ENCODE assay signal across 23 cellular contexts in genomic region chr3:133123636-133124035, GRCh38.
DNase-seq lines count a peak whose midpoint lies in the region; ATAC-seq, FAIRE-seq and TF ChIP-seq lines count a peak whose summit lies in the region.
"Had no signal": no experiment of that assay in that cellular context is flagged by ENCODE, and none has a peak within 500 bp of the region (broad histone marks: within the 10 kb centered on the region; RNA-seq: fewer than 3 reads in every experiment).

No MANE protein-coding gene starts in this region.

- H3K4me1 ChIP-seq in MM.1S (ENCODE audit: low read length), result peaks cover 14% of the 10 kb centered on the region; the same call in 1 of the 2 replicates
- H3K4me1 ChIP-seq in GM12878 (ENCODE audit: control insufficient read depth, insufficient read depth, low read length), result no peaks in the 10 kb centered on the region
- H3K4me1 ChIP-seq: Caco-2 had no signal

- DNase-seq in left ventricle myocardium superior (no peak), cardiac septum (ENCODE audit: low spot score) (no peak), MM.1S (peak; percentile 27), GM12878 (ENCODE audit: low read depth, low spot score) (no peak), NOMO-1 treated with DMSO at 0.1 percent for 48 hours (lab: John Stamatoyannopoulos, UW; ENCODE audit: unreplicated experiment) (no peak), AG20443 (ENCODE audit: low spot score) (no peak)
- DNase-seq: AML-193; Caco-2; CD4-positive, CD25-positive, alpha-beta regulatory T cell; CD8-positive, alpha-beta T cell; DMS153; DND-41; H7; HCEC 1CT had no signal

- H3K4me3 ChIP-seq in MM.1S (ENCODE audit: low read length) (peak overlapping the region; percentile 26; the same call in 1 of the 2 replicates), GM12878 (no peak overlapping the region)

- POLR2A ChIA-PET in GM12878 (lab: Charles Lee), result interaction anchor here (0.6 kb wide), 1 partner anchor 248 kb away, joined by 5 read pairs; no protein-coding TSS in a partner anchor

- ATAC-seq in left ventricle myocardium superior (peak; percentile 39), GM12878 (peak; percentile 32; the same call in 1 of the 3 replicates), HG03135 (IDR thresholded peaks at IDR 0.05; ENCODE audit: unreplicated experiment) (no peak)
- ATAC-seq: CD8-positive, alpha-beta T cell had no signal

- H3K9ac ChIP-seq in MM.1S (ENCODE audit: low read length), result no peak overlapping the region
- H3K9ac ChIP-seq in GM12878 (ENCODE audit: control insufficient read depth, insufficient read depth, low read length), result no peak overlapping the region

- WGBS in GM12878 (ENCODE audit: insufficient coverage, insufficient replicate concordance, low lambda C conversion rate, missing lambda C conversion rate), result 100% methylated on average over 1 of the region's 1 CpG

- no peak for TF ChIP-seq POLR2A in GM12878 (IDR thresholded peaks at IDR 0.05; ENCODE audit: low read depth, low read length)

- FAIRE-seq in GM12878 (lab: Jason Lieb, UNC), result no peak
- FAIRE-seq: A204.1, G401.6, GM12891, GM18507, H1 had no signal

- TF ChIP-seq RAD21 in GM12878 (IDR thresholded peaks at IDR 0.05; ENCODE audit: insufficient read depth, low read depth, low read length), result no peak

- intact Hi-C loops in left ventricle myocardium superior (cut with micrococcal nuclease), result no loop called here
- intact Hi-C loops in cardiac septum (cut with DNase I), result no loop called here
- intact Hi-C loops in GM12878 (cut with micrococcal nuclease; ENCODE audit: unreplicated experiment), result no loop called here

- peak overlapping the region; percentile 57 for H3K4me2 ChIP-seq in MM.1S (ENCODE audit: low read depth, low read length)
- H3K4me2 ChIP-seq in GM12878 (ENCODE audit: control insufficient read depth, insufficient read depth), result no peak overlapping the region

- H3K9me3 ChIP-seq in MM.1S (replicated peaks; ENCODE audit: insufficient read depth, low read length) (no peaks in the 10 kb centered on the region), GM12878 (replicated peaks; ENCODE audit: control insufficient read depth, insufficient read depth, low read length) (no peaks in the 10 kb centered on the region)
- H3K9me3 ChIP-seq: BE2C, Caco-2 had no signal

- no peaks in the 10 kb centered on the region for H3K27me3 ChIP-seq in MM.1S (replicated peaks; ENCODE audit: insufficient read depth, low read length)
- no peaks in the 10 kb centered on the region for H3K27me3 ChIP-seq in GM12878 (replicated peaks in 1 of 2; ENCODE audit: control insufficient read depth in 2 of 2, insufficient read depth in 2 of 2, low read length in 1 of 2)
- H3K27me3 ChIP-seq: BE2C had no signal

- BruUV-seq in GM12878 (replicated peaks; lab: Mats Ljungman, UMichigan), result no TSS peak

- peak overlapping the region; percentile 61 for H2AFZ ChIP-seq in MM.1S (ENCODE audit: low read length)
- H2AFZ ChIP-seq in GM12878 (ENCODE audit: control insufficient read depth, low read depth, low read length), result no peak overlapping the region

- H3K36me3 ChIP-seq in MM.1S (replicated peaks; ENCODE audit: insufficient read depth, low read length), result no peaks in the 10 kb centered on the region
- no peaks in the 10 kb centered on the region for H3K36me3 ChIP-seq in GM12878 (ENCODE audit: control insufficient read depth in 2 of 2, insufficient read depth in 2 of 2, low read length in 1 of 2)

- 0 out of 2 replicates have a peak, but pooled peaks cover 3% of the 10 kb centered on the region for H3F3A ChIP-seq in MM.1S (ENCODE audit: insufficient read depth, low read length)

- RAD21 ChIA-PET in GM12878 (lab: Charles Lee; ENCODE audit: unreplicated experiment), result interaction anchor here (0.8 kb wide), 1 partner anchor 82 kb away, joined by 3 read pairs; no protein-coding TSS in a partner anchor

- in situ Hi-C loops in GM12878 (cut with MboI), result no loop called here

- SMC1A ChIA-PET in GM12878 (lab: Charles Lee; ENCODE audit: uncharacterized antibody, unreplicated experiment), result no interaction called here

- H4K20me1 ChIP-seq in MM.1S (ENCODE audit: insufficient read depth, low read length) (no peaks in the 10 kb centered on the region), GM12878 (ENCODE audit: control insufficient read depth, insufficient read depth) (no peaks in the 10 kb centered on the region)

- TF ChIP-seq CTCF in MM.1S (IDR thresholded peaks at IDR 0.05; ENCODE audit: low read length) (no peak), GM12878 (IDR thresholded peaks at IDR 0.05 in 2 of 3, conservative IDR thresholded peaks at IDR 0.05 in 1 of 3; ENCODE audit: control insufficient read depth in 2 of 3, extremely low read depth in 1 of 3, insufficient read depth in 1 of 3, low read depth in 3 of 3, low read length in 3 of 3) (no peak)

- no peak for TF ChIP-seq EP300 in GM12878 (IDR thresholded peaks at IDR 0.05; ENCODE audit: borderline replicate concordance in 1 of 2, control insufficient read depth in 1 of 2, low read depth in 2 of 2, low read length in 2 of 2)

- peak overlapping the region; percentile 28; the same call in 1 of the 2 replicates for H3K27ac ChIP-seq in MM.1S (ENCODE audit: low read length)
- H3K27ac ChIP-seq in GM12878 (ENCODE audit: control insufficient read depth, insufficient read depth), result no peak overlapping the region
- H3K27ac ChIP-seq: 22Rv1, C4-2B had no signal

- H3K9me2 ChIP-seq in MM.1S (replicated peaks; ENCODE audit: insufficient read depth, low read length), result no peaks in the 10 kb centered on the region

- H3K79me2 ChIP-seq in MM.1S (ENCODE audit: low read length) (no peaks in the 10 kb centered on the region), GM12878 (ENCODE audit: control insufficient read depth, insufficient read depth, low read length) (no peaks in the 10 kb centered on the region)

- CTCF ChIA-PET in GM12878 (lab: Yijun Ruan, JAX), result no interaction called here

TF ChIP-seq in GM12878, 131 proteins besides CTCF, POLR2A, EP300 and RAD21 (continues in another document):
- TF ChIP-seq BACH1 (IDR thresholded peaks at IDR 0.05; ENCODE audit: borderline replicate concordance), result no peak
- TF ChIP-seq E2F4 (IDR thresholded peaks at IDR 0.05; ENCODE audit: low read depth, low read length), result no peak
- no peak for TF ChIP-seq SMC3 (IDR thresholded peaks at IDR 0.05; ENCODE audit: borderline replicate concordance, low read length)
- no peak for TF ChIP-seq MYC (IDR thresholded peaks at IDR 0.05; ENCODE audit: insufficient read depth, insufficient read length, insufficient replicate concordance, low read length, severe bottlenecking)
- no peak for TF ChIP-seq JUNB (IDR thresholded peaks at IDR 0.05)
- TF ChIP-seq CHD2 (IDR thresholded peaks at IDR 0.05; ENCODE audit: borderline replicate concordance, low read depth, low read length), result no peak
- no peak for TF ChIP-seq SUPT20H (IDR thresholded peaks at IDR 0.05; ENCODE audit: borderline replicate concordance, control insufficient read depth, low read depth, low read length)
- TF ChIP-seq SMARCA5 (IDR thresholded peaks at IDR 0.05), result no peak
- TF ChIP-seq POLR2AphosphoS2 (IDR thresholded peaks at IDR 0.05; ENCODE audit: low read depth, low read length), result no peak
- no peak for TF ChIP-seq NRF1 (conservative IDR thresholded peaks at IDR 0.05; ENCODE audit: low read depth, low read length)
- TF ChIP-seq SIN3A (IDR thresholded peaks at IDR 0.05; ENCODE audit: low read depth, low read length), result no peak
- no peak for TF ChIP-seq BCLAF1 (IDR thresholded peaks at IDR 0.05)
- no peak for TF ChIP-seq TCF7 (IDR thresholded peaks at IDR 0.05; ENCODE audit: borderline replicate concordance)
- no peak for TF ChIP-seq ZNF217 (IDR thresholded peaks at IDR 0.05)
- TF ChIP-seq ZNF207 (IDR thresholded peaks at IDR 0.05; ENCODE audit: borderline replicate concordance), result no peak
- TF ChIP-seq IRF3 (IDR thresholded peaks at IDR 0.05), result no peak
- TF ChIP-seq NFXL1 (IDR thresholded peaks at IDR 0.05; ENCODE audit: borderline replicate concordance), result no peak
- no peak for TF ChIP-seq YBX1 (IDR thresholded peaks at IDR 0.05)
